ENCODE assay signal across 18 cellular contexts in genomic region chr16:53024045-53024444, GRCh38. TPM values are rescaled to one million over a fixed set of nuclear protein-coding genes. Genes with fewer than 3 reads are reported as not detected.
"Had no signal": no experiment of that assay in that cellular context is flagged by ENCODE, and none has a peak within 500 bp of the region (broad histone marks: within the 10 kb centered on the region; RNA-seq: fewer than 3 reads in every experiment).

No MANE protein-coding gene starts in this region.

- H3K36me3 ChIP-seq: breast epithelium, esophagus muscularis mucosa, neutrophil, thyroid gland, vagina had no signal

- H3K4me1 ChIP-seq: breast epithelium, esophagus muscularis mucosa, thyroid gland, vagina had no signal

- H3K9me3 ChIP-seq: breast epithelium, esophagus muscularis mucosa, neutrophil, thyroid gland, vagina had no signal

- H3K36me3 Mint-ChIP-seq: activated naive CD8-positive, alpha-beta T cell treated with anti-CD3 and anti-CD28 coated beads for 36 hours had no signal

- H3K27ac ChIP-seq: breast epithelium, dorsolateral prefrontal cortex, esophagus muscularis mucosa, neutrophil, thyroid gland, vagina had no signal

- H3K4me3 ChIP-seq: breast epithelium, dorsolateral prefrontal cortex, esophagus muscularis mucosa, lung, thyroid gland, vagina had no signal

- H3K27me3 ChIP-seq: breast epithelium, dorsolateral prefrontal cortex, esophagus muscularis mucosa, neutrophil, thyroid gland, vagina had no signal

- ATAC-seq: activated CD4-positive, CD25-positive, alpha-beta regulatory T cell treated with anti-CD3 and anti-CD28 coated beads, Interleukin-2, amount 50 U/mL, for 24 hours; left cardiac atrium had no signal

- FAIRE-seq: TTC549 had no signal

- H3K27ac Mint-ChIP-seq: activated naive CD8-positive, alpha-beta T cell treated with anti-CD3 and anti-CD28 coated beads for 36 hours had no signal

- H3K9me3 Mint-ChIP-seq: activated naive CD8-positive, alpha-beta T cell treated with anti-CD3 and anti-CD28 coated beads for 36 hours had no signal

- DNase-seq: activated gamma-delta T cell treated with Interleukin-2 at 50 U/mL for 16 hours; activated naive CD8-positive, alpha-beta T cell treated with anti-CD3 and anti-CD28 coated beads for 36 hours; activated T-cell treated with anti-CD3 and anti-CD28 coated beads, Interleukin-2, amount 50 U/mL, for 1 hour; anterior cingulate cortex; dorsolateral prefrontal cortex; glutamatergic neuron; left cardiac atrium; midbrain; posterior cingulate gyrus; stimulated activated CD4-positive, alpha-beta T cell treated with anti-CD3 and anti-CD28 coated beads, Interleukin-4, amount 100 ng/mL, for 4 hours; thyroid gland had no signal

- H3K4me3 Mint-ChIP-seq: activated naive CD8-positive, alpha-beta T cell treated with anti-CD3 and anti-CD28 coated beads for 36 hours had no signal

- H3K4me1 Mint-ChIP-seq: activated naive CD8-positive, alpha-beta T cell treated with anti-CD3 and anti-CD28 coated beads for 36 hours had no signal

RNA-seq across cellular contexts. Expression of gene CHD9NB, which starts 28.7 kb away (rescaled TPM):
- total RNA-seq: vagina had no signal
